In the genomic region with DNA sequence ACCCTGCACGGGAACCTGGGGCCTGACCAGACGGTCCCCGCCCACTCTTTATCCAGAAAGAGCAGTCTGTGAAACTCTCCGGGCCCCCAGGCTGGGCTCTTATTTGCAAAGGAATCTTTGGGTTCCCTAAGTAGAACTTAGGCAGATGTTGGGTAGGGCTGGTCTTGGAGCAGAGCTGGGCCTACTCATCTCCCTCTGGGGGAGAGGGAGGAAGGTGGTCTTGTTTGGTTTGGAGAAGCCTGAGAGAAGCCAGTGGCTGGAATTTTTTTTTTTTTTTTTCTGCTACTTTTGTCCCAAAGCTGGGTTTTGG, we compare ENCODE assay signal across 1 cellular context.
TF ChIP-seq lines count a peak whose summit lies in the region.

No MANE protein-coding gene starts in this region.

TF ChIP-seq in H1, 55 proteins besides CTCF, POLR2A, EP300 and RAD21 (continued from another document):
- TF ChIP-seq NANOG (IDR thresholded peaks at IDR 0.05; ENCODE audit: insufficient read depth, low read depth, low read length, poor library complexity, severe bottlenecking) = no peak
- no peak; the same call in 1 of the 2 replicates for TF ChIP-seq SP1 (IDR thresholded peaks at IDR 0.05; ENCODE audit: low read depth, low read length)
- no peak for TF ChIP-seq SAP30 (IDR thresholded peaks at IDR 0.05; ENCODE audit: insufficient read depth, insufficient replicate concordance, low read length)
- no peak for TF ChIP-seq CTBP2 (IDR thresholded peaks at IDR 0.05; ENCODE audit: borderline replicate concordance, insufficient read depth, insufficient read length, low read length)
- no peak for TF ChIP-seq SIRT6 (IDR thresholded peaks at IDR 0.05; ENCODE audit: low read length)
- no peak for TF ChIP-seq EGR1 (IDR thresholded peaks at IDR 0.05; ENCODE audit: borderline replicate concordance, low read depth, low read length)
- TF ChIP-seq POLR2AphosphoS5 (IDR thresholded peaks at IDR 0.05; ENCODE audit: low read depth, low read length) = no peak
- TF ChIP-seq RXRA (IDR thresholded peaks at IDR 0.05; ENCODE audit: insufficient read depth, low read depth, low read length) = no peak
- TF ChIP-seq, protein P1, sequence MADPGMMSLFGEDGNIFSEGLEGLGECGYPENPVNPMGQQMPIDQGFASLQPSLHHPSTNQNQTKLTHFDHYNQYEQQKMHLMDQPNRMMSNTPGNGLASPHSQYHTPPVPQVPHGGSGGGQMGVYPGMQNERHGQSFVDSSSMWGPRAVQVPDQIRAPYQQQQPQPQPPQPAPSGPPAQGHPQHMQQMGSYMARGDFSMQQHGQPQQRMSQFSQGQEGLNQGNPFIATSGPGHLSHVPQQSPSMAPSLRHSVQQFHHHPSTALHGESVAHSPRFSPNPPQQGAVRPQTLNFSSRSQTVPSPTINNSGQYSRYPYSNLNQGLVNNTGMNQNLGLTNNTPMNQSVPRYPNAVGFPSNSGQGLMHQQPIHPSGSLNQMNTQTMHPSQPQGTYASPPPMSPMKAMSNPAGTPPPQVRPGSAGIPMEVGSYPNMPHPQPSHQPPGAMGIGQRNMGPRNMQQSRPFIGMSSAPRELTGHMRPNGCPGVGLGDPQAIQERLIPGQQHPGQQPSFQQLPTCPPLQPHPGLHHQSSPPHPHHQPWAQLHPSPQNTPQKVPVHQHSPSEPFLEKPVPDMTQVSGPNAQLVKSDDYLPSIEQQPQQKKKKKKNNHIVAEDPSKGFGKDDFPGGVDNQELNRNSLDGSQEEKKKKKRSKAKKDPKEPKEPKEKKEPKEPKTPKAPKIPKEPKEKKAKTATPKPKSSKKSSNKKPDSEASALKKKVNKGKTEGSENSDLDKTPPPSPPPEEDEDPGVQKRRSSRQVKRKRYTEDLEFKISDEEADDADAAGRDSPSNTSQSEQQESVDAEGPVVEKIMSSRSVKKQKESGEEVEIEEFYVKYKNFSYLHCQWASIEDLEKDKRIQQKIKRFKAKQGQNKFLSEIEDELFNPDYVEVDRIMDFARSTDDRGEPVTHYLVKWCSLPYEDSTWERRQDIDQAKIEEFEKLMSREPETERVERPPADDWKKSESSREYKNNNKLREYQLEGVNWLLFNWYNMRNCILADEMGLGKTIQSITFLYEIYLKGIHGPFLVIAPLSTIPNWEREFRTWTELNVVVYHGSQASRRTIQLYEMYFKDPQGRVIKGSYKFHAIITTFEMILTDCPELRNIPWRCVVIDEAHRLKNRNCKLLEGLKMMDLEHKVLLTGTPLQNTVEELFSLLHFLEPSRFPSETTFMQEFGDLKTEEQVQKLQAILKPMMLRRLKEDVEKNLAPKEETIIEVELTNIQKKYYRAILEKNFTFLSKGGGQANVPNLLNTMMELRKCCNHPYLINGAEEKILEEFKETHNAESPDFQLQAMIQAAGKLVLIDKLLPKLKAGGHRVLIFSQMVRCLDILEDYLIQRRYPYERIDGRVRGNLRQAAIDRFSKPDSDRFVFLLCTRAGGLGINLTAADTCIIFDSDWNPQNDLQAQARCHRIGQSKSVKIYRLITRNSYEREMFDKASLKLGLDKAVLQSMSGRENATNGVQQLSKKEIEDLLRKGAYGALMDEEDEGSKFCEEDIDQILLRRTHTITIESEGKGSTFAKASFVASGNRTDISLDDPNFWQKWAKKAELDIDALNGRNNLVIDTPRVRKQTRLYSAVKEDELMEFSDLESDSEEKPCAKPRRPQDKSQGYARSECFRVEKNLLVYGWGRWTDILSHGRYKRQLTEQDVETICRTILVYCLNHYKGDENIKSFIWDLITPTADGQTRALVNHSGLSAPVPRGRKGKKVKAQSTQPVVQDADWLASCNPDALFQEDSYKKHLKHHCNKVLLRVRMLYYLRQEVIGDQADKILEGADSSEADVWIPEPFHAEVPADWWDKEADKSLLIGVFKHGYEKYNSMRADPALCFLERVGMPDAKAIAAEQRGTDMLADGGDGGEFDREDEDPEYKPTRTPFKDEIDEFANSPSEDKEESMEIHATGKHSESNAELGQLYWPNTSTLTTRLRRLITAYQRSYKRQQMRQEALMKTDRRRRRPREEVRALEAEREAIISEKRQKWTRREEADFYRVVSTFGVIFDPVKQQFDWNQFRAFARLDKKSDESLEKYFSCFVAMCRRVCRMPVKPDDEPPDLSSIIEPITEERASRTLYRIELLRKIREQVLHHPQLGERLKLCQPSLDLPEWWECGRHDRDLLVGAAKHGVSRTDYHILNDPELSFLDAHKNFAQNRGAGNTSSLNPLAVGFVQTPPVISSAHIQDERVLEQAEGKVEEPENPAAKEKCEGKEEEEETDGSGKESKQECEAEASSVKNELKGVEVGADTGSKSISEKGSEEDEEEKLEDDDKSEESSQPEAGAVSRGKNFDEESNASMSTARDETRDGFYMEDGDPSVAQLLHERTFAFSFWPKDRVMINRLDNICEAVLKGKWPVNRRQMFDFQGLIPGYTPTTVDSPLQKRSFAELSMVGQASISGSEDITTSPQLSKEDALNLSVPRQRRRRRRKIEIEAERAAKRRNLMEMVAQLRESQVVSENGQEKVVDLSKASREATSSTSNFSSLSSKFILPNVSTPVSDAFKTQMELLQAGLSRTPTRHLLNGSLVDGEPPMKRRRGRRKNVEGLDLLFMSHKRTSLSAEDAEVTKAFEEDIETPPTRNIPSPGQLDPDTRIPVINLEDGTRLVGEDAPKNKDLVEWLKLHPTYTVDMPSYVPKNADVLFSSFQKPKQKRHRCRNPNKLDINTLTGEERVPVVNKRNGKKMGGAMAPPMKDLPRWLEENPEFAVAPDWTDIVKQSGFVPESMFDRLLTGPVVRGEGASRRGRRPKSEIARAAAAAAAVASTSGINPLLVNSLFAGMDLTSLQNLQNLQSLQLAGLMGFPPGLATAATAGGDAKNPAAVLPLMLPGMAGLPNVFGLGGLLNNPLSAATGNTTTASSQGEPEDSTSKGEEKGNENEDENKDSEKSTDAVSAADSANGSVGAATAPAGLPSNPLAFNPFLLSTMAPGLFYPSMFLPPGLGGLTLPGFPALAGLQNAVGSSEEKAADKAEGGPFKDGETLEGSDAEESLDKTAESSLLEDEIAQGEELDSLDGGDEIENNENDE (IDR thresholded peaks at IDR 0.05; ENCODE audit: insufficient replicate concordance, low read length) = no peak
- no peak for TF ChIP-seq CREB1 (IDR thresholded peaks at IDR 0.05)
- no peak for TF ChIP-seq KDM5A (IDR thresholded peaks at IDR 0.05; ENCODE audit: low read length)
- TF ChIP-seq ASH2L (IDR thresholded peaks at IDR 0.05; ENCODE audit: low read length) = no peak
- no peak for TF ChIP-seq BACH1 (IDR thresholded peaks at IDR 0.05; ENCODE audit: low read length)
- TF ChIP-seq RBBP5 (IDR thresholded peaks at IDR 0.05; ENCODE audit: borderline replicate concordance, low read depth, low read length) = no peak
- no peak for TF ChIP-seq CBX5 (IDR thresholded peaks at IDR 0.05; ENCODE audit: low read depth, low read length)
- TF ChIP-seq SUZ12 (IDR thresholded peaks at IDR 0.05; ENCODE audit: low read length) = no peak
- no peak for TF ChIP-seq JUND (IDR thresholded peaks at IDR 0.05; ENCODE audit: low read length)
- TF ChIP-seq, protein P2, sequence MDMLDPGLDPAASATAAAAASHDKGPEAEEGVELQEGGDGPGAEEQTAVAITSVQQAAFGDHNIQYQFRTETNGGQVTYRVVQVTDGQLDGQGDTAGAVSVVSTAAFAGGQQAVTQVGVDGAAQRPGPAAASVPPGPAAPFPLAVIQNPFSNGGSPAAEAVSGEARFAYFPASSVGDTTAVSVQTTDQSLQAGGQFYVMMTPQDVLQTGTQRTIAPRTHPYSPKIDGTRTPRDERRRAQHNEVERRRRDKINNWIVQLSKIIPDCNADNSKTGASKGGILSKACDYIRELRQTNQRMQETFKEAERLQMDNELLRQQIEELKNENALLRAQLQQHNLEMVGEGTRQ (IDR thresholded peaks at IDR 0.05; ENCODE audit: low read length) = no peak
